25 cellular contexts compared by ENCODE assay signal in genomic region chr17:81234940-81235821, GRCh38. TPM values are rescaled to one million over a fixed set of nuclear protein-coding genes. Genes with fewer than 3 reads are reported as not detected.
DNase-seq lines count a peak whose midpoint lies in the region; ATAC-seq and TF ChIP-seq lines count a peak whose summit lies in the region.
"Had no signal": no experiment of that assay in that cellular context is flagged by ENCODE, and none has a peak within 500 bp of the region (broad histone marks: within the 10 kb centered on the region; RNA-seq: fewer than 3 reads in every experiment).

No MANE protein-coding gene starts in this region.

- no peak for DNase-seq in CD4-positive, CD25-positive, alpha-beta regulatory T cell
- peak; percentile 3 for DNase-seq in GM06990 (ENCODE audit: extremely low read depth, insufficient read length)
- DNase-seq in amniotic epithelial cell (ENCODE audit: low read depth) = peak; percentile 83
- no peak for DNase-seq in mesothelial cell of epicardium (ENCODE audit: low spot score in 2 of 2, unreplicated experiment in 2 of 2)
- DNase-seq in RPMI8226 = no peak
- DNase-seq in activated CD8-positive, alpha-beta T cell treated with anti-CD3 and anti-CD28 coated beads for 36 hours = no peak
- DNase-seq in NCI-H1105 (lab: John Stamatoyannopoulos, UW) = no peak
- DNase-seq: activated CD4-positive, alpha-beta memory T cell treated with anti-CD3 and anti-CD28 coated beads for 36 hours; activated gamma-delta T cell; amniotic stem cell; cortex of kidney; EL; lower lobe of right lung; NCI-H1048; NCI-H2029 treated with DMSO at 0.1 percent for 48 hours; NCI-H774; nucleus accumbens; stimulated activated CD4-positive, alpha-beta T cell treated with anti-CD3 and anti-CD28 coated beads, Interleukin-1b, Interleukin-23, amount 100 ng/mL, for 48 hours; substantia nigra; T-helper 9 cell; uterus had no signal

- H3K27ac ChIP-seq in CD4-positive, CD25-positive, alpha-beta regulatory T cell (ENCODE audit: insufficient read depth, low read length, poor library complexity, severe bottlenecking) = no peak overlapping the region
- H3K27ac ChIP-seq: C4-2B, lower lobe of right lung, skin epidermis, uterus had no signal

- H3K36me3 Mint-ChIP-seq in CD4-positive, CD25-positive, alpha-beta regulatory T cell = peaks cover 12% of the 10 kb centered on the region
- peaks cover 12% of the 10 kb centered on the region for H3K36me3 Mint-ChIP-seq in mesothelial cell of epicardium
- peaks cover 13% of the 10 kb centered on the region for H3K36me3 Mint-ChIP-seq in activated CD8-positive, alpha-beta T cell treated with anti-CD3 and anti-CD28 coated beads for 36 hours (ENCODE audit: low read depth)

- POLR2A ChIA-PET in activated CD8-positive, alpha-beta T cell treated with anti-CD3 and anti-CD28 coated beads for 36 hours (lab: Charles Lee) = interaction anchor here (0.6 kb wide), 1 partner anchor 71 kb away, joined by 3 read pairs; no protein-coding TSS in a partner anchor

- H3K36me3 ChIP-seq in CD4-positive, CD25-positive, alpha-beta regulatory T cell (ENCODE audit: control insufficient read depth, insufficient read depth, low read length) = peaks cover 13% of the 10 kb centered on the region
- peaks cover 16% of the 10 kb centered on the region for H3K36me3 ChIP-seq in GM06990 (ENCODE audit: control insufficient read depth, insufficient read depth, low read length)
- H3K36me3 ChIP-seq: uterus had no signal

- H3K9me3 ChIP-seq in CD4-positive, CD25-positive, alpha-beta regulatory T cell (ENCODE audit: control insufficient read depth in 2 of 2, low read length in 2 of 2) = no peaks in the 10 kb centered on the region
- H3K9me3 ChIP-seq: HAP-1, lower lobe of right lung, uterus had no signal

- no peaks in the 10 kb centered on the region for H3K27me3 ChIP-seq in CD4-positive, CD25-positive, alpha-beta regulatory T cell (ENCODE audit: control insufficient read depth, insufficient read depth, low read length)
- no peaks in the 10 kb centered on the region for H3K27me3 ChIP-seq in GM06990 (replicated peaks; ENCODE audit: control insufficient read depth, insufficient read depth, low read length)
- H3K27me3 ChIP-seq: uterus had no signal

- H3K27me3 Mint-ChIP-seq in CD4-positive, CD25-positive, alpha-beta regulatory T cell = no peaks in the 10 kb centered on the region
- H3K27me3 Mint-ChIP-seq in mesothelial cell of epicardium (ENCODE audit: low read depth) = no peaks in the 10 kb centered on the region
- no peaks in the 10 kb centered on the region for H3K27me3 Mint-ChIP-seq in activated CD8-positive, alpha-beta T cell treated with anti-CD3 and anti-CD28 coated beads for 36 hours
- H3K27me3 Mint-ChIP-seq: activated CD4-positive, alpha-beta memory T cell treated with anti-CD3 and anti-CD28 coated beads for 36 hours had no signal

- H3K4me3 Mint-ChIP-seq in CD4-positive, CD25-positive, alpha-beta regulatory T cell = peak overlapping the region in 2 of 4 donors; percentile 19 to 59
- no peak overlapping the region for H3K4me3 Mint-ChIP-seq in mesothelial cell of epicardium
- H3K4me3 Mint-ChIP-seq in activated CD8-positive, alpha-beta T cell treated with anti-CD3 and anti-CD28 coated beads for 36 hours = no peak overlapping the region
- H3K4me3 Mint-ChIP-seq: activated CD4-positive, alpha-beta memory T cell treated with anti-CD3 and anti-CD28 coated beads for 36 hours had no signal

- no peaks in the 10 kb centered on the region for H3K9me3 Mint-ChIP-seq in CD4-positive, CD25-positive, alpha-beta regulatory T cell
- H3K9me3 Mint-ChIP-seq in mesothelial cell of epicardium = no peaks in the 10 kb centered on the region
- no peaks in the 10 kb centered on the region for H3K9me3 Mint-ChIP-seq in activated CD8-positive, alpha-beta T cell treated with anti-CD3 and anti-CD28 coated beads for 36 hours
- H3K9me3 Mint-ChIP-seq: activated CD4-positive, alpha-beta memory T cell treated with anti-CD3 and anti-CD28 coated beads for 36 hours had no signal

- H3K4me1 ChIP-seq in CD4-positive, CD25-positive, alpha-beta regulatory T cell (ENCODE audit: control insufficient read depth, insufficient read depth, low read length, poor library complexity, severe bottlenecking) = peaks cover 27% of the 10 kb centered on the region

- no peak overlapping the region for H3K4me3 ChIP-seq in CD4-positive, CD25-positive, alpha-beta regulatory T cell (ENCODE audit: low read depth, low read length)
- no peak overlapping the region for H3K4me3 ChIP-seq in GM06990 (replicated peaks; ENCODE audit: low read depth, low read length)
- H3K4me3 ChIP-seq: HAP-1, lower lobe of right lung, skin epidermis, uterus had no signal

- H3K27ac Mint-ChIP-seq in CD4-positive, CD25-positive, alpha-beta regulatory T cell = peak overlapping the region in 2 of 3 donors; percentile 56 to 95
- H3K27ac Mint-ChIP-seq in mesothelial cell of epicardium = peak overlapping the region; percentile 40
- no peak overlapping the region for H3K27ac Mint-ChIP-seq in activated CD8-positive, alpha-beta T cell treated with anti-CD3 and anti-CD28 coated beads for 36 hours
- H3K27ac Mint-ChIP-seq: activated CD4-positive, alpha-beta memory T cell treated with anti-CD3 and anti-CD28 coated beads for 36 hours had no signal

- H3K4me1 Mint-ChIP-seq in CD4-positive, CD25-positive, alpha-beta regulatory T cell = peaks cover 5 to 30% (median 19%) of the 10 kb centered on the region in 4 donors
- H3K4me1 Mint-ChIP-seq in mesothelial cell of epicardium = peaks cover 17% of the 10 kb centered on the region
- peaks cover 12% of the 10 kb centered on the region for H3K4me1 Mint-ChIP-seq in activated CD8-positive, alpha-beta T cell treated with anti-CD3 and anti-CD28 coated beads for 36 hours (ENCODE audit: low read depth)

- CTCF ChIA-PET in activated CD8-positive, alpha-beta T cell treated with anti-CD3 and anti-CD28 coated beads for 36 hours (lab: Charles Lee) = interaction anchor here (1.2 kb wide), 1 partner anchor 133 kb away, joined by 5 read pairs; no protein-coding TSS in a partner anchor

- ATAC-seq in CD4-positive, CD25-positive, alpha-beta regulatory T cell (ENCODE audit: low read depth in 2 of 2) = no peak
- no peak for ATAC-seq in activated CD8-positive, alpha-beta T cell treated with anti-CD3 and anti-CD28 coated beads for 36 hours
- ATAC-seq: activated CD4-positive, CD25-positive, alpha-beta regulatory T cell treated with anti-CD3 and anti-CD28 coated beads, Interleukin-2, amount 50 U/mL, for 24 hours; lower lobe of right lung had no signal

- intact Hi-C loops in activated CD8-positive, alpha-beta T cell treated with anti-CD3 and anti-CD28 coated beads for 36 hours (cut with micrococcal nuclease) = no loop called here

- TF ChIP-seq CTCF in GM06990 (IDR thresholded peaks at IDR 0.05; ENCODE audit: insufficient read depth, low read length, poor library complexity, severe bottlenecking) (no peak), mesothelial cell of epicardium (IDR thresholded peaks at IDR 0.05; ENCODE audit: unreplicated experiment) (no peak)
- TF ChIP-seq CTCF in activated CD8-positive, alpha-beta T cell treated with anti-CD3 and anti-CD28 coated beads for 36 hours (IDR thresholded peaks at IDR 0.05) = no peak

RNA-seq across cellular contexts. Expression of gene TEPSIN, which starts 3.7 kb away (rescaled TPM):
- total RNA-seq in CD4-positive, CD25-positive, alpha-beta regulatory T cell = 113 TPM
- polyA plus RNA-seq in CD4-positive, CD25-positive, alpha-beta regulatory T cell = 1 to 10 TPM; 2.1 to 6.3 (median 5.7) TPM
- total RNA-seq in mesothelial cell of epicardium = 44.6 to 49.2 TPM (median 45.0 TPM) in 3 replicates
- 10 to 100 TPM; 28.2 to 32.2 TPM for total RNA-seq in activated CD8-positive, alpha-beta T cell treated with anti-CD3 and anti-CD28 coated beads for 36 hours

RNA-seq across cellular contexts. Expression of gene NDUFAF8, which starts 3.9 kb away (rescaled TPM):
- total RNA-seq in CD4-positive, CD25-positive, alpha-beta regulatory T cell = 34.8 TPM
- polyA plus RNA-seq in CD4-positive, CD25-positive, alpha-beta regulatory T cell = 10 to 100 TPM; 56.9 to 83.2 (median 78.6) TPM
- total RNA-seq in mesothelial cell of epicardium = 46.8 to 47.6 TPM (median 47.3 TPM) in 3 replicates
- 10 to 100 TPM; 72.3 to 75.4 TPM for total RNA-seq in activated CD8-positive, alpha-beta T cell treated with anti-CD3 and anti-CD28 coated beads for 36 hours

RNA-seq across cellular contexts. Expression of gene CEP131, which starts 12.4 kb away (rescaled TPM):
- 9.9 TPM for total RNA-seq in CD4-positive, CD25-positive, alpha-beta regulatory T cell
- 1 to 10 TPM; 1.4 to 2.2 (median 2.0) TPM for polyA plus RNA-seq in CD4-positive, CD25-positive, alpha-beta regulatory T cell
- total RNA-seq in mesothelial cell of epicardium = 26.3 to 27.6 TPM (median 27.3 TPM) in 3 replicates
- total RNA-seq in activated CD8-positive, alpha-beta T cell treated with anti-CD3 and anti-CD28 coated beads for 36 hours = 10 to 100 TPM in 1 of 2 experiments, 1 to 10 TPM in 1; 7.9 to 10.9 TPM

RNA-seq across cellular contexts. Expression of gene SLC38A10, which starts 59.9 kb away (rescaled TPM):
- total RNA-seq in CD4-positive, CD25-positive, alpha-beta regulatory T cell = 66.3 TPM
- 10 to 100 TPM; 38.2 to 60.1 (median 48.6) TPM for polyA plus RNA-seq in CD4-positive, CD25-positive, alpha-beta regulatory T cell
- total RNA-seq in mesothelial cell of epicardium = 96.6 to 105 TPM (median 103 TPM) in 3 replicates
- 10 to 100 TPM; 42.7 to 45.4 TPM for total RNA-seq in activated CD8-positive, alpha-beta T cell treated with anti-CD3 and anti-CD28 coated beads for 36 hours

Comparison
In these comparisons a context has a peak if more than half of its experiments do, and no peak if none do; other contexts are left out.
1. DNase-seq: peak in GM06990 (single experiment) and amniotic epithelial cell (single experiment); none in CD4-positive, CD25-positive, alpha-beta regulatory T cell (0 of 3), mesothelial cell of epicardium (0 of 2), RPMI8226 (single experiment), activated CD8-positive, alpha-beta T cell treated with anti-CD3 and anti-CD28 coated beads for 36 hours (single experiment) and NCI-H1105 (single experiment).